Comparison of ENCODE assay signal across 1 cellular context in the genomic region with DNA sequence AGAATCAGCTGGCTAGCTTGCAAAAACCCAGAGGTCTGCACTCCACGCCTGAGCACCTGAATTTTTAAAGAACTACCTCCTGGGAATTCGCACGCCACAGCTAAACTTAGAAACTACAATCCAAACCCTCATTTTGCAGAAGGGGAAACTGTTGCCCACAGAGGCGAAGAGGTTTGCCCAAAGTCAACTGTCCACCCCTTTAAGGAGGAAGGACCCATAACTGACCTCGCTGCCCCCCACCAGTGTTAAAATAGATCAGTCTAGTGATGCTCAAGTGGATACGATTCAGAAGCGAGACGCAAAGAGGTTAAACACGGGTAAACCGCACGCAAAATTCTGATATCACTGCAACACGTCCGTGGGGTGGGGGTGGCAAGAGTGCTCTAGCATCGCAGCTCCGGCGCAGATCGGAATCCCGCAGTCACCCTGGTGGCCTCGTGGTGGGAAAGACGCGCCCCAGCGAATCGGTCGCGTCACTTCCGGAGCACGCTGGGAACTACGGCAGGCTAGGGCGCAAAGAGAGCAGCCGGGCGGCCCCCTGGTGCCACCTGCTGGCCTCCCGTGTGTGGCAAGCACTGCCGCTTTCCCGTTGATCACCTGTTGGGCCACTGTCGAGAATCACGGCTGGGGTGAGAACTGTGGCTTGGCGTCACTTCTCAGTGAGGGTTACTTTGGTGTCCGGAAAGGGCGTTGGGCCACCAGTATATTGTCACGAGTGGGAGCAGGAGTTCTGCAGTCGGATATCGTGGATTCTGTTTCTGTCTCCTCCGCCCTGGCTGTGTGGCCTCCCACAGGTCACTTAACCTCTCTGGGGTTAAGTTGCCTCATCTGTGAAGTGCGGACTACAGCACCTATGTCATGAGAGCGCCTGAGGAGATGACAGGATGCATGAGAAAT.
TF ChIP-seq lines count a peak whose summit lies in the region.

Gene ALKBH2 (minus strand): TSS at position 451 of the 897 bp plus-strand sequence. CDS start 686 bp downstream, outside the sequence.

TF ChIP-seq in SK-N-SH treated with all-trans-retinoic acid at 6 μM for 48 hours, 23 proteins besides CTCF, POLR2A, EP300 and RAD21 (continued from another document):
- TF ChIP-seq RARB (CRISPR knock-in tag; IDR thresholded peaks at IDR 0.05) (no peak), TSHZ2 (CRISPR knock-in tag; IDR thresholded peaks at IDR 0.05) (peak; percentile 15; the same call in 1 of the 2 replicates), GLIS3 (CRISPR knock-in tag; IDR thresholded peaks at IDR 0.05) (no peak), CSDC2 (CRISPR knock-in tag; IDR thresholded peaks at IDR 0.05) (peak; percentile 53; the same call in 1 of the 2 replicates), ZFP3 (CRISPR knock-in tag; IDR thresholded peaks at IDR 0.05) (0 out of 2 replicates have a peak, but pooled peaks have one; percentile 72)
